In genomic region chr13:77387607-77388200, GRCh38 we compare ENCODE assay signal across 22 cellular contexts.
A peak's percentile ranks its signal among the peaks of the same experiment; 100 is the strongest.
DNase-seq lines count a peak whose midpoint lies in the region; ATAC-seq, FAIRE-seq and TF ChIP-seq lines count a peak whose summit lies in the region.
"Had no signal": no experiment of that assay in that cellular context is flagged by ENCODE, and none has a peak within 500 bp of the region (broad histone marks: within the 10 kb centered on the region; RNA-seq: fewer than 3 reads in every experiment).

No MANE protein-coding gene starts in this region.

- H3K27me3 Mint-ChIP-seq in chondrocyte (ENCODE audit: low read depth) = peaks cover 3% of the 10 kb centered on the region
- H3K27me3 Mint-ChIP-seq: CD4-positive, alpha-beta T cell; central memory CD8-positive, alpha-beta T cell had no signal

- no peak for TF ChIP-seq EP300 in HepG2 (IDR thresholded peaks at IDR 0.05; ENCODE audit: low read depth in 2 of 2, low read length in 2 of 2)
- TF ChIP-seq EP300 in HepG2 (CRISPR knock-in tag; IDR thresholded peaks at IDR 0.05; ENCODE audit: borderline replicate concordance) = no peak

- H3K4me3 Mint-ChIP-seq in chondrocyte (ENCODE audit: unreplicated experiment) = no peak overlapping the region
- H3K4me3 Mint-ChIP-seq: activated CD8-positive, alpha-beta T cell treated with anti-CD3 and anti-CD28 coated beads, Interleukin-2, amount 10 ng/mL, durations not matched to agents 7 days and 5 days; CD4-positive, alpha-beta T cell; central memory CD8-positive, alpha-beta T cell had no signal

- FAIRE-seq in HepG2 (lab: Jason Lieb, UNC) = no peak
- FAIRE-seq: frontal cortex, H54, keratinocyte had no signal

- H3K27me3 ChIP-seq in right lobe of liver (no peaks in the 10 kb centered on the region), HepG2 (ENCODE audit: control insufficient read depth in 1 of 2, insufficient read depth in 2 of 2, low read length in 2 of 2) (no peaks in the 10 kb centered on the region), skeletal muscle satellite cell (ENCODE audit: control insufficient read depth, insufficient read depth, low read length) (no peaks in the 10 kb centered on the region), aorta (ENCODE audit: control insufficient read depth in 1 of 2, insufficient read depth in 2 of 2, low read length in 1 of 2) (peaks cover 0 to 2% of the 10 kb centered on the region in 2 donors)

- BruUV-seq in HepG2 (replicated peaks; lab: Mats Ljungman, UMichigan) = no TSS peak

- H3K4me1 ChIP-seq in right lobe of liver (no peaks in the 10 kb centered on the region), HepG2 (ENCODE audit: insufficient read depth, low read length) (no peaks in the 10 kb centered on the region), skeletal muscle satellite cell (ENCODE audit: control insufficient read depth, insufficient read depth, low read length) (peaks cover 28% of the 10 kb centered on the region), aorta (ENCODE audit: control insufficient read depth in 1 of 2, insufficient read depth in 2 of 2, low read length in 2 of 2) (peaks cover 8 to 9% of the 10 kb centered on the region in 2 donors)
- H3K4me1 ChIP-seq: prostate gland had no signal

- POLR2A ChIA-PET in HepG2 (lab: Yijun Ruan, JAX) = no interaction called here

- H4K20me1 ChIP-seq in HepG2 (ENCODE audit: insufficient read depth, low read length) = no peaks in the 10 kb centered on the region

- no peak for TF ChIP-seq POLR2A in right lobe of liver (IDR thresholded peaks at IDR 0.05)
- TF ChIP-seq POLR2A in HepG2 (IDR thresholded peaks at IDR 0.05; ENCODE audit: insufficient read depth in 1 of 2, low read depth in 2 of 2, low read length in 2 of 2) = no peak

- CTCF ChIA-PET in HepG2 (lab: Yijun Ruan, JAX; ENCODE audit: low intra/inter-chr PET ratio, low total read pairs) = no interaction called here

- H2AFZ ChIP-seq in HepG2 (ENCODE audit: low read length) = no peak overlapping the region

- peak in 1 of 3 donors; percentile 52 for DNase-seq in right lobe of liver
- DNase-seq in HepG2 (ENCODE audit: low spot score) = no peak
- no peak for DNase-seq in chondrocyte (ENCODE audit: low spot score)
- DNase-seq in aorta = no peak
- DNase-seq in NCI-H1417 treated with DMSO at 0.1 percent for 48 hours (lab: John Stamatoyannopoulos, UW) = no peak
- DNase-seq in 8988T = no peak
- DNase-seq in KBM-7 = no peak
- DNase-seq: activated CD4-positive, alpha-beta T cell treated with anti-CD3 and anti-CD28 coated beads for 1 hour; activated CD8-positive, alpha-beta T cell treated with anti-CD3 and anti-CD28 coated beads, Interleukin-2, amount 10 ng/mL, durations not matched to agents 7 days and 5 days; activated gamma-delta T cell treated with Interleukin-2 at 50 U/mL for 16 hours; activated T-cell treated with anti-CD3 and anti-CD28 coated beads, Interleukin-2, amount 50 U/mL, for 1 hour; CD4-positive, alpha-beta T cell; DMS153; MM.1S; NCI-H774; stimulated activated CD8-positive, alpha-beta memory T cell treated with anti-CD3 and anti-CD28 coated beads, Interleukin-4, amount 100 ng/mL, for 48 hours had no signal

- intact Hi-C loops in right lobe of liver (cut with DNase I) = no loop called here
- intact Hi-C loops in HepG2 (cut with micrococcal nuclease; ENCODE audit: unreplicated experiment) = no loop called here
- intact Hi-C loops in aorta (cut with DNase I) = loop anchor here (2.0 to 5.0 kb wide), 3 partner anchors 57 to 90 kb away; partner anchors contain the start of gene MYCBP2 (in 1 of the 2)

- peaks cover 42% of the 10 kb centered on the region for H3K4me1 Mint-ChIP-seq in chondrocyte (ENCODE audit: low read depth)
- H3K4me1 Mint-ChIP-seq: central memory CD8-positive, alpha-beta T cell had no signal

- no peaks in the 10 kb centered on the region for H3K36me3 ChIP-seq in right lobe of liver
- no peaks in the 10 kb centered on the region for H3K36me3 ChIP-seq in HepG2 (replicated peaks in 1 of 2; ENCODE audit: control insufficient read depth in 1 of 2, insufficient read depth in 2 of 2, low read length in 2 of 2)
- no peaks in the 10 kb centered on the region for H3K36me3 ChIP-seq in skeletal muscle satellite cell (ENCODE audit: insufficient read depth, low read length)
- no peaks in the 10 kb centered on the region for H3K36me3 ChIP-seq in aorta (ENCODE audit: control insufficient read depth in 1 of 2, insufficient read depth in 2 of 2, low read length in 1 of 2)
- H3K36me3 ChIP-seq: prostate gland had no signal

- H3K36me3 Mint-ChIP-seq in chondrocyte (ENCODE audit: low read depth) = no peaks in the 10 kb centered on the region

- in situ Hi-C loops in HepG2 (cut with HindIII; ENCODE audit: extremely low pct_ligation_motif_present, low pct_unique_long_range_greater_than_20kb) (no loop called here), KBM-7 (cut with MboI; ENCODE audit: low pct_unique_long_range_greater_than_20kb, low sequenced_read_pairs) (no loop called here)

- peak overlapping the region; percentile 49 for H3K27ac Mint-ChIP-seq in chondrocyte (ENCODE audit: unreplicated experiment)
- H3K27ac Mint-ChIP-seq: activated CD8-positive, alpha-beta T cell treated with anti-CD3 and anti-CD28 coated beads, Interleukin-2, amount 10 ng/mL, durations not matched to agents 7 days and 5 days; CD4-positive, alpha-beta T cell had no signal

- ATAC-seq in right lobe of liver (peak in 3 of 4 donors; percentile 36 to 48 (median 45)), HepG2 (no peak), aorta (ENCODE audit: low FRiP score) (peak; percentile 39)
- ATAC-seq: activated CD8-positive, alpha-beta T cell treated with anti-CD3 and anti-CD28 coated beads, Interleukin-2, amount 10 ng/mL, durations not matched to agents 7 days and 5 days had no signal

- WGBS in right lobe of liver (ENCODE audit: insufficient coverage, low coverage, low lambda C conversion rate, missing lambda C conversion rate) = 50% methylated on average over 5 of the region's 5 CpGs
- under 1% methylated on average over 5 of the region's 5 CpGs for WGBS in HepG2 (ENCODE audit: low lambda C conversion rate)
- 13 to 16% methylated on average over 5 of the region's 5 CpGs for WGBS in aorta, 2 donors

- no peaks in the 10 kb centered on the region for H3K79me2 ChIP-seq in HepG2 (ENCODE audit: insufficient read depth, low read length)

- H3K27ac ChIP-seq in right lobe of liver = no peak overlapping the region
- no peak overlapping the region for H3K27ac ChIP-seq in HepG2 (ENCODE audit: extremely low read length, insufficient read depth, low read length)
- H3K27ac ChIP-seq in aorta (ENCODE audit: low read depth in 1 of 2, low read length in 2 of 2) = peak overlapping the region in 1 of 2 donors; percentile 86

- H3K4me3 ChIP-seq in right lobe of liver (no peak overlapping the region), HepG2 (replicated peaks in 1 of 3; ENCODE audit: insufficient read depth in 1 of 3, low read depth in 2 of 3, low read length in 3 of 3) (no peak overlapping the region), skeletal muscle satellite cell (ENCODE audit: low read length) (peak overlapping the region; percentile 37), aorta (ENCODE audit: low read length in 2 of 2) (no peak overlapping the region)
- H3K4me3 ChIP-seq: prostate gland had no signal

- no peak for TF ChIP-seq RAD21 in HepG2 (CRISPR knock-in tag; IDR thresholded peaks at IDR 0.05)

- no peaks in the 10 kb centered on the region for H3K9me3 ChIP-seq in right lobe of liver
- H3K9me3 ChIP-seq in HepG2 (ENCODE audit: low read length) = no peaks in the 10 kb centered on the region
- no peaks in the 10 kb centered on the region for H3K9me3 ChIP-seq in skeletal muscle satellite cell (replicated peaks; ENCODE audit: low read length)
- no peaks in the 10 kb centered on the region for H3K9me3 ChIP-seq in aorta (ENCODE audit: control insufficient read depth, low read length)
- H3K9me3 ChIP-seq: prostate gland had no signal

- H3K9me3 Mint-ChIP-seq in chondrocyte (ENCODE audit: low read depth) = peaks cover 4% of the 10 kb centered on the region
- H3K9me3 Mint-ChIP-seq: CD4-positive, alpha-beta T cell; central memory CD8-positive, alpha-beta T cell had no signal

- no peak overlapping the region for H3K4me2 ChIP-seq in HepG2 (ENCODE audit: low read depth, low read length)
- peak overlapping the region; percentile 49 for H3K4me2 ChIP-seq in skeletal muscle satellite cell (ENCODE audit: low read length)

- no peak for TF ChIP-seq CTCF in right lobe of liver (IDR thresholded peaks at IDR 0.05)
- TF ChIP-seq CTCF in HepG2 (CRISPR knock-in tag; IDR thresholded peaks at IDR 0.05) = no peak
- TF ChIP-seq CTCF in chondrocyte (IDR thresholded peaks at IDR 0.05) = no peak

- no peak overlapping the region for H3K9ac ChIP-seq in HepG2 (ENCODE audit: insufficient read depth, low read depth, low read length)
- peak overlapping the region; percentile 32 for H3K9ac ChIP-seq in skeletal muscle satellite cell (ENCODE audit: low read depth, low read length)

TF ChIP-seq in HepG2, 621 proteins besides CTCF, POLR2A, EP300 and RAD21 (continues in another document):
- TF ChIP-seq ZNF549 (CRISPR knock-in tag; IDR thresholded peaks at IDR 0.05) (no peak), RFXANK (CRISPR knock-in tag; IDR thresholded peaks at IDR 0.05) (no peak), MTERF4 (CRISPR knock-in tag; IDR thresholded peaks at IDR 0.05) (no peak), MAFG (CRISPR knock-in tag; IDR thresholded peaks at IDR 0.05) (no peak), SRSF1 (optimal IDR thresholded peaks at IDR 0.05; ENCODE audit: low read depth, low read length) (no peak), ZFP37 (CRISPR knock-in tag; IDR thresholded peaks at IDR 0.05; ENCODE audit: borderline replicate concordance) (no peak), NFE2 (CRISPR knock-in tag; IDR thresholded peaks at IDR 0.05) (no peak), ZUFSP (CRISPR knock-in tag; IDR thresholded peaks at IDR 0.05; ENCODE audit: borderline replicate concordance) (no peak)

Comparison
In these comparisons a context has a peak if more than half of its experiments do, and no peak if none do; other contexts are left out.
1. intact Hi-C loops: an anchor here in aorta (2.0 to 5.0 kb wide); none called in right lobe of liver and HepG2.